1 cellular context compared by ENCODE assay signal in the genomic region with DNA sequence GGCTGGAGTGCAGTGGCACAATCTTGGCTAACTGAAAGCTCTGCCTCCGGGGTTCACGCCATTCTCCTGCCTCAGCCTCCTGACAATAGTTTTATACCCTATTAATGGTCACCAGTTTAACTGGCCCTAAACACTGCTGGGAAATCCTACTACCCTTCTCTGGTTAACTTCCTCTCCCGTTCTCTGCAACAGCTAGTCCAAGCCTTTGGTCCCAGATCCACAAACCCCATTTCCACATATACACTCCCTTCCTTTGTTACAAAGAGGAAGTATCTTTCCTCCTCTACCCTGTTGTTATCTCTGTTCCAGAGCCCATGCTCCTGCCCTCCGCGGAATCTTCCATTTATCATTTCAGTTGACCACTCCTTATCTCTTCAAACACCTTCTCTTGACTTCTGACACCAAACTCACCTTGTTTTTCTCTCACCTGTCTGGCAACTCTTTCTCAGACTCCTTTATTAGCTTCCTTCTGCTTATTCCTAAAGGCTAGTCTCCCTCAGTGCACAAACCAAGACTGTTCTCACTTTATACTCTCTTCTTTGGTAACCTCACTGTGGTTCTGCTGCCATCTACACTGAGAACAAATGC.
TF ChIP-seq lines count a peak whose summit lies in the region.

No MANE protein-coding gene starts in this region.

TF ChIP-seq in K562, 482 proteins besides CTCF, POLR2A, EP300 and RAD21 (continued from another document and continues in another):
- TF ChIP-seq, protein P1, sequence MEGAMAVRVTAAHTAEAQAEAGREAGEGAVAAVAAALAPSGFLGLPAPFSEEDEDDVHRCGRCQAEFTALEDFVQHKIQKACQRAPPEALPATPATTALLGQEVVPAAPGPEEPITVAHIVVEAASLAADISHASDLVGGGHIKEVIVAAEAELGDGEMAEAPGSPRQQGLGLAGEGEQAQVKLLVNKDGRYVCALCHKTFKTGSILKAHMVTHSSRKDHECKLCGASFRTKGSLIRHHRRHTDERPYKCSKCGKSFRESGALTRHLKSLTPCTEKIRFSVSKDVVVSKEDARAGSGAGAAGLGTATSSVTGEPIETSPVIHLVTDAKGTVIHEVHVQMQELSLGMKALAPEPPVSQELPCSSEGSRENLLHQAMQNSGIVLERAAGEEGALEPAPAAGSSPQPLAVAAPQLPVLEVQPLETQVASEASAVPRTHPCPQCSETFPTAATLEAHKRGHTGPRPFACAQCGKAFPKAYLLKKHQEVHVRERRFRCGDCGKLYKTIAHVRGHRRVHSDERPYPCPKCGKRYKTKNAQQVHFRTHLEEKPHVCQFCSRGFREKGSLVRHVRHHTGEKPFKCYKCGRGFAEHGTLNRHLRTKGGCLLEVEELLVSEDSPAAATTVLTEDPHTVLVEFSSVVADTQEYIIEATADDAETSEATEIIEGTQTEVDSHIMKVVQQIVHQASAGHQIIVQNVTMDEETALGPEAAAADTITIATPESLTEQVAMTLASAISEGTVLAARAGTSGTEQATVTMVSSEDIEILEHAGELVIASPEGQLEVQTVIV (CRISPR knock-in tag; IDR thresholded peaks at IDR 0.05; ENCODE audit: borderline replicate concordance), result no peak
- TF ChIP-seq TRIM28 (IDR thresholded peaks at IDR 0.05) (no peak; the same call in 1 of the 2 replicates), L3MBTL2 (IDR thresholded peaks at IDR 0.05) (peak; percentile 38; the same call in 1 of the 2 replicates), KHSRP (IDR thresholded peaks at IDR 0.05) (peak; percentile 83), ZNF668 (CRISPR knock-in tag; IDR thresholded peaks at IDR 0.05) (peak; percentile 6; the same call in 1 of the 2 replicates), ESRRA (IDR thresholded peaks at IDR 0.05; ENCODE audit: borderline replicate concordance, low read depth) (peak; percentile 64; the same call in 1 of the 2 replicates), ZNF197 (CRISPR knock-in tag; IDR thresholded peaks at IDR 0.05; ENCODE audit: low read depth) (peak; percentile 62; the same call in 1 of the 2 replicates), ZKSCAN1 (IDR thresholded peaks at IDR 0.05; ENCODE audit: low read depth, low read length) (no peak), ZC3H4 (CRISPR knock-in tag; IDR thresholded peaks at IDR 0.05; ENCODE audit: borderline replicate concordance) (no peak), SMARCB1 (IDR thresholded peaks at IDR 0.05; ENCODE audit: insufficient read length, low read depth) (no peak), MXI1 (IDR thresholded peaks at IDR 0.05; ENCODE audit: low read depth, low read length) (no peak), MYC (IDR thresholded peaks at IDR 0.05; ENCODE audit: low read depth, low read length) (no peak; the same call in 1 of the 2 replicates), MYC (CRISPR knock-in tag; IDR thresholded peaks at IDR 0.05; ENCODE audit: borderline replicate concordance, low read depth) (no peak; the same call in 1 of the 2 replicates), ZNF134 (CRISPR knock-in tag; conservative IDR thresholded peaks at IDR 0.05) (no peak), MEF2D (tag; conservative IDR thresholded peaks at IDR 0.05; ENCODE audit: low read depth) (peak; percentile 71; the same call in 1 of the 2 replicates), ATF7 (IDR thresholded peaks at IDR 0.05) (peak; percentile 54; the same call in 1 of the 2 replicates), ZNF175 (CRISPR knock-in tag; IDR thresholded peaks at IDR 0.05; ENCODE audit: low read depth) (peak; percentile 72; the same call in 1 of the 2 replicates), SREBF1 (IDR thresholded peaks at IDR 0.05; ENCODE audit: borderline replicate concordance, low read depth, low read length) (no peak), ZNF707 (CRISPR knock-in tag; conservative IDR thresholded peaks at IDR 0.05) (0 out of 2 replicates have a peak, but pooled peaks have one; percentile 21), TEAD4 (IDR thresholded peaks at IDR 0.05; ENCODE audit: low read length) (peak; percentile 96), TEAD4 (CRISPR knock-in tag; IDR thresholded peaks at IDR 0.05; ENCODE audit: borderline replicate concordance) (no peak), RFX7 (CRISPR knock-in tag; IDR thresholded peaks at IDR 0.05) (no peak), CBX3 (IDR thresholded peaks at IDR 0.05; ENCODE audit: borderline replicate concordance in 1 of 2, low read length in 2 of 2) (peak in 1 of 2 experiments; percentile 76; a peak in 1 of 3 replicates), NCOR1 (IDR thresholded peaks at IDR 0.05) (peak; percentile 89), NR2F6 (CRISPR knock-in tag; IDR thresholded peaks at IDR 0.05) (no peak), BCOR (IDR thresholded peaks at IDR 0.05) (peak; percentile 83), ADNP (tag; IDR thresholded peaks at IDR 0.05) (peak; percentile 71), GABPA (tag; conservative IDR thresholded peaks at IDR 0.05; ENCODE audit: low read depth) (peak; percentile 18; the same call in 1 of the 2 replicates), STAT5A (IDR thresholded peaks at IDR 0.05; ENCODE audit: borderline replicate concordance, low read length) (peak; percentile 82), ARID1B (IDR thresholded peaks at IDR 0.05) (peak; percentile 99), ZNF224 (CRISPR knock-in tag; IDR thresholded peaks at IDR 0.05) (no peak), PYGO2 (tag; IDR thresholded peaks at IDR 0.05) (peak; percentile 85), JUND (IDR thresholded peaks at IDR 0.05; ENCODE audit: borderline replicate concordance, low read depth, low read length) (peak; percentile 59; the same call in 1 of the 2 replicates), JUND (tag; IDR thresholded peaks at IDR 0.05; ENCODE audit: borderline replicate concordance, low read depth, low read length) (peak; percentile 82; the same call in 1 of the 3 replicates), SMARCE1 (IDR thresholded peaks at IDR 0.05) (peak; percentile 100), PHB (CRISPR knock-in tag; IDR thresholded peaks at IDR 0.05) (no peak), ARNT (IDR thresholded peaks at IDR 0.05) (peak in 1 of 2 experiments; percentile 83), POLR2B (IDR thresholded peaks at IDR 0.05; ENCODE audit: low read depth, partially characterized antibody) (peak; percentile 40), SAP30 (IDR thresholded peaks at IDR 0.05; ENCODE audit: borderline replicate concordance, insufficient read depth, low read depth, low read length, poor library complexity, severe bottlenecking) (no peak)
- TF ChIP-seq, protein P2, sequence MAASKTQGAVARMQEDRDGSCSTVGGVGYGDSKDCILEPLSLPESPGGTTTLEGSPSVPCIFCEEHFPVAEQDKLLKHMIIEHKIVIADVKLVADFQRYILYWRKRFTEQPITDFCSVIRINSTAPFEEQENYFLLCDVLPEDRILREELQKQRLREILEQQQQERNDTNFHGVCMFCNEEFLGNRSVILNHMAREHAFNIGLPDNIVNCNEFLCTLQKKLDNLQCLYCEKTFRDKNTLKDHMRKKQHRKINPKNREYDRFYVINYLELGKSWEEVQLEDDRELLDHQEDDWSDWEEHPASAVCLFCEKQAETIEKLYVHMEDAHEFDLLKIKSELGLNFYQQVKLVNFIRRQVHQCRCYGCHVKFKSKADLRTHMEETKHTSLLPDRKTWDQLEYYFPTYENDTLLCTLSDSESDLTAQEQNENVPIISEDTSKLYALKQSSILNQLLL (CRISPR knock-in tag; IDR thresholded peaks at IDR 0.05; ENCODE audit: borderline replicate concordance), result no peak
- TF ChIP-seq, protein P3, sequence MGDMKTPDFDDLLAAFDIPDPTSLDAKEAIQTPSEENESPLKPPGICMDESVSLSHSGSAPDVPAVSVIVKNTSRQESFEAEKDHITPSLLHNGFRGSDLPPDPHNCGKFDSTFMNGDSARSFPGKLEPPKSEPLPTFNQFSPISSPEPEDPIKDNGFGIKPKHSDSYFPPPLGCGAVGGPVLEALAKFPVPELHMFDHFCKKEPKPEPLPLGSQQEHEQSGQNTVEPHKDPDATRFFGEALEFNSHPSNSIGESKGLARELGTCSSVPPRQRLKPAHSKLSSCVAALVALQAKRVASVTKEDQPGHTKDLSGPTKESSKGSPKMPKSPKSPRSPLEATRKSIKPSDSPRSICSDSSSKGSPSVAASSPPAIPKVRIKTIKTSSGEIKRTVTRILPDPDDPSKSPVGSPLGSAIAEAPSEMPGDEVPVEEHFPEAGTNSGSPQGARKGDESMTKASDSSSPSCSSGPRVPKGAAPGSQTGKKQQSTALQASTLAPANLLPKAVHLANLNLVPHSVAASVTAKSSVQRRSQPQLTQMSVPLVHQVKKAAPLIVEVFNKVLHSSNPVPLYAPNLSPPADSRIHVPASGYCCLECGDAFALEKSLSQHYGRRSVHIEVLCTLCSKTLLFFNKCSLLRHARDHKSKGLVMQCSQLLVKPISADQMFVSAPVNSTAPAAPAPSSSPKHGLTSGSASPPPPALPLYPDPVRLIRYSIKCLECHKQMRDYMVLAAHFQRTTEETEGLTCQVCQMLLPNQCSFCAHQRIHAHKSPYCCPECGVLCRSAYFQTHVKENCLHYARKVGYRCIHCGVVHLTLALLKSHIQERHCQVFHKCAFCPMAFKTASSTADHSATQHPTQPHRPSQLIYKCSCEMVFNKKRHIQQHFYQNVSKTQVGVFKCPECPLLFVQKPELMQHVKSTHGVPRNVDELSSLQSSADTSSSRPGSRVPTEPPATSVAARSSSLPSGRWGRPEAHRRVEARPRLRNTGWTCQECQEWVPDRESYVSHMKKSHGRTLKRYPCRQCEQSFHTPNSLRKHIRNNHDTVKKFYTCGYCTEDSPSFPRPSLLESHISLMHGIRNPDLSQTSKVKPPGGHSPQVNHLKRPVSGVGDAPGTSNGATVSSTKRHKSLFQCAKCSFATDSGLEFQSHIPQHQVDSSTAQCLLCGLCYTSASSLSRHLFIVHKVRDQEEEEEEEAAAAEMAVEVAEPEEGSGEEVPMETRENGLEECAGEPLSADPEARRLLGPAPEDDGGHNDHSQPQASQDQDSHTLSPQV (IDR thresholded peaks at IDR 0.05), result peak; percentile 55; the same call in 1 of the 2 replicates
- TF ChIP-seq, protein P4, sequence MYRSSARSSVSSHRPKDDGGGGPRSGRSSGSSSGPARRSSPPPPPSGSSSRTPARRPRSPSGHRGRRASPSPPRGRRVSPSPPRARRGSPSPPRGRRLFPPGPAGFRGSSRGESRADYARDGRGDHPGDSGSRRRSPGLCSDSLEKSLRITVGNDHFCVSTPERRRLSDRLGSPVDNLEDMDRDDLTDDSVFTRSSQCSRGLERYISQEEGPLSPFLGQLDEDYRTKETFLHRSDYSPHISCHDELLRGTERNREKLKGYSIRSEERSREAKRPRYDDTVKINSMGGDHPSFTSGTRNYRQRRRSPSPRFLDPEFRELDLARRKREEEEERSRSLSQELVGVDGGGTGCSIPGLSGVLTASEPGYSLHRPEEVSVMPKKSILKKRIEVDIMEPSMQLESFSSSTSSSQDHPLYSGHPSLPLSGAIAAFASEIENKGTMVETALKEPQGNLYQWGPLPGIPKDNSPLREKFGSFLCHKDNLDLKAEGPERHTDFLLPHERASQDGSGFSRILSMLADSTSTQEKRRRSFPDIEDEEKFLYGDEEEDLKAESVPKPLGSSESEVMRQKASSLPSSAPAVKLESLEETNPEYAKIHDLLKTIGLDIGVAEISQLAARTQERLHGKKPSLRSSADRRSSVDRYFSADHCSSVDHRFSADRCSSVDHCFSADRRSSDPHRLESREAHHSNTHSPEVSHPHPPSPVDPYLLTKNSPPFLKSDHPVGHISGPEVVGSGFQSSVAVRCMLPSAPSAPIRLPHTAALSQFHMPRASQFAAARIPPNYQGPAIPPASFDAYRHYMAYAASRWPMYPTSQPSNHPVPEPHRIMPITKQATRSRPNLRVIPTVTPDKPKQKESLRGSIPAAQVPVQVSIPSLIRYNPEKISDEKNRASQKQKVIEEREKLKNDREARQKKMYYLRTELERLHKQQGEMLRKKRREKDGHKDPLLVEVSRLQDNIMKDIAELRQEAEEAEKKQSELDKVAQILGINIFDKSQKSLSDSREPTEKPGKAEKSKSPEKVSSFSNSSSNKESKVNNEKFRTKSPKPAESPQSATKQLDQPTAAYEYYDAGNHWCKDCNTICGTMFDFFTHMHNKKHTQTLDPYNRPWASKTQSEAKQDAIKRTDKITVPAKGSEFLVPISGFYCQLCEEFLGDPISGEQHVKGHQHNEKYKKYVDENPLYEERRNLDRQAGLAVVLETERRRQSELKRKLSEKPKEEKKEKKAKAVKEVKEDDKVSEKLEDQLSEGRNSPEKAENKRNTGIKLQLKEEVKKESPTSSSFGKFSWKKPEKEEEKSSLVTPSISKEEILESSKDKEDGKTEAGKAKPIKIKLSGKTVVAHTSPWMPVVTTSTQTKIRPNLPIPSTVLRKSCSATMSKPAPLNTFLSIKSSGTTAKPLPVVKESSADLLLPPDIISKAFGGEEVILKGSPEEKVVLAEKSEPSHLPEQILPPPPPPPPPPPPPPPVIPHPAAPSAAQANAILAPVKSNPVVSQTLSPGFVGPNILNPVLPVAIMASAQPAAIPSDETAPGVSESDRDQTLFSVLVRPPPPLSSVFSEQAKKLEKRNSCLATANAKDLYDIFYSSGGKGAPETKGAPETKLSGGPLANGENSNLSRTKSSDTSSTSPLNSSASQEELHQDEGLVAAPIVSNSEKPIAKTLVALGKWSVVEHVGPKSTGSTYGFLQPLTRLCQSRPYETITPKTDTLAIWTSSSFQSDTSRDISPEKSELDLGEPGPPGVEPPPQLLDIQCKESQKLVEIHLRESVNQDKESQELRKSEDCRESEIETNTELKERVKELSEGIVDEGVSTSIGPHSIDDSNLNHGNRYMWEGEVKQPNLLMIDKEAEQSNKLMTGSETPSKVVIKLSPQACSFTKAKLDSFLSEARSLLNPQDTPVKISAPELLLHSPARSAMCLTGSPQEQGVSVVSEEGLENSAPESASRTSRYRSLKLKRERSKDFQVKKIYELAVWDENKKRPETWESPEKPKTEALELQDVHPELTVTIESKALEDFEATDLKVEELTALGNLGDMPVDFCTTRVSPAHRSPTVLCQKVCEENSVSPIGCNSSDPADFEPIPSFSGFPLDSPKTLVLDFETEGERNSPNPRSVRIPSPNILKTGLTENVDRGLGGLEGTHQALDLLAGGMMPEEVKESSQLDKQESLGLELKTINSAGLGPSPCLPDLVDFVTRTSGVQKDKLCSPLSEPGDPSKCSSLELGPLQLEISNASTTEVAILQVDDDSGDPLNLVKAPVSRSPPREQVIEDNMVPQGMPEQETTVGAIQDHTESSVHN (IDR thresholded peaks at IDR 0.05; ENCODE audit: borderline replicate concordance in 1 of 2, low read depth in 1 of 2), result peak in 1 of 2 experiments; percentile 43; a peak in 1 of 4 replicates
- TF ChIP-seq, protein P5, sequence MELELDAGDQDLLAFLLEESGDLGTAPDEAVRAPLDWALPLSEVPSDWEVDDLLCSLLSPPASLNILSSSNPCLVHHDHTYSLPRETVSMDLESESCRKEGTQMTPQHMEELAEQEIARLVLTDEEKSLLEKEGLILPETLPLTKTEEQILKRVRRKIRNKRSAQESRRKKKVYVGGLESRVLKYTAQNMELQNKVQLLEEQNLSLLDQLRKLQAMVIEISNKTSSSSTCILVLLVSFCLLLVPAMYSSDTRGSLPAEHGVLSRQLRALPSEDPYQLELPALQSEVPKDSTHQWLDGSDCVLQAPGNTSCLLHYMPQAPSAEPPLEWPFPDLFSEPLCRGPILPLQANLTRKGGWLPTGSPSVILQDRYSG (tag; conservative IDR thresholded peaks at IDR 0.05; ENCODE audit: low read depth), result 0 out of 2 replicates have a peak, but pooled peaks have one; percentile 11
- TF ChIP-seq, protein P6, sequence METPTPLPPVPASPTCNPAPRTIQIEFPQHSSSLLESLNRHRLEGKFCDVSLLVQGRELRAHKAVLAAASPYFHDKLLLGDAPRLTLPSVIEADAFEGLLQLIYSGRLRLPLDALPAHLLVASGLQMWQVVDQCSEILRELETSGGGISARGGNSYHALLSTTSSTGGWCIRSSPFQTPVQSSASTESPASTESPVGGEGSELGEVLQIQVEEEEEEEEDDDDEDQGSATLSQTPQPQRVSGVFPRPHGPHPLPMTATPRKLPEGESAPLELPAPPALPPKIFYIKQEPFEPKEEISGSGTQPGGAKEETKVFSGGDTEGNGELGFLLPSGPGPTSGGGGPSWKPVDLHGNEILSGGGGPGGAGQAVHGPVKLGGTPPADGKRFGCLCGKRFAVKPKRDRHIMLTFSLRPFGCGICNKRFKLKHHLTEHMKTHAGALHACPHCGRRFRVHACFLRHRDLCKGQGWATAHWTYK (CRISPR knock-in tag; IDR thresholded peaks at IDR 0.05), result peak; percentile 82
